In the genomic region with DNA sequence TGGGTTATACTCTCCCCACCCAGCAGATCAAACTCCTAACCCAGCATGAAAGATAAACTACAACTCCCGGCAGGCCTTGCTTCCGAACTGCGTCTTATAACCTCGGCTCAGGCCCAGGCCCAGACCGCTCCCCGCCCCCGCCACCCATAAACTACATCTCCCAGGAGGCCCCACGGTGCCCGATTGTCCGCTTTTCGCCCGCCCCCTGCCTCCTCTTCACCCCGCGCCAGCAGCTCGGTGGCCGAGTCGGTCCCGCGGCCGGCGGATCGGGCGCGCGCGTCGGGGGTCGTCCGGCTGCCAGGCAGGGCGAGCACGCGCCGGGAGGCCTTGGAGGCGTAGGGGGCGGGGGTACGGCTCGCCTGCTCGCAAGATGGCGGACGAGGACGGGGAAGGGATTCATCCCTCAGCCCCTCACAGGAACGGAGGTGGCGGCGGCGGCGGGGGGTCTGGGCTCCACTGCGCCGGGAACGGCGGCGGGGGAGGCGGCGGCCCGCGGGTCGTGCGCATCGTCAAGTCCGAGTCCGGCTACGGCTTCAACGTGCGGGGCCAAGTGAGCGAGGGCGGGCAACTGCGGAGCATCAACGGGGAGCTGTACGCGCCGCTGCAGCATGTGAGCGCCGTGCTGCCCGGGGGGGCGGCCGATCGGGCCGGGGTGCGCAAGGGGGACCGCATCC, we compare ENCODE assay signal across 8 cellular contexts. TPM values are rescaled to one million over a fixed set of nuclear protein-coding genes. Genes with fewer than 3 reads are reported as not detected.
A peak's percentile ranks its signal among the peaks of the same experiment; 100 is the strongest.
DNase-seq lines count a peak whose midpoint lies in the region; ATAC-seq and TF ChIP-seq lines count a peak whose summit lies in the region.

TSS of gene SNX27 (plus strand) at position 219 of the 674 bp plus-strand sequence. CDS start at position 371, 152 bp downstream.

- peaks cover 74% of the 10 kb centered on the region for H3K4me1 ChIP-seq in PC-9 (replicated peaks; ENCODE audit: insufficient read depth)

- TF ChIP-seq CTCF in PC-9 (conservative IDR thresholded peaks at IDR 0.05), result no peak

- POLR2A ChIA-PET in PC-9 (lab: Charles Lee; ENCODE audit: unreplicated experiment), result interaction anchor here (0.5 to 0.6 kb wide), 2 partner anchors 57 to 69 kb away, joined by 3 to 14 read pairs; no protein-coding TSS in a partner anchor

- in situ Hi-C loops in KBM-7 (cut with MboI; ENCODE audit: low pct_unique_long_range_greater_than_20kb, low sequenced_read_pairs), result no loop called here

- CTCF ChIA-PET in PC-9 (lab: Charles Lee), result no interaction called here

- no peaks in the 10 kb centered on the region for H3K27me3 ChIP-seq in PC-9 (ENCODE audit: insufficient read depth, low read depth)

- peaks cover 20% of the 10 kb centered on the region for H3F3A ChIP-seq in PC-9 (ENCODE audit: insufficient read depth, low read depth)

- H4K20me1 ChIP-seq in PC-9 (ENCODE audit: insufficient read depth), result no peaks in the 10 kb centered on the region

- no peaks in the 10 kb centered on the region for H3K9me3 ChIP-seq in PC-9 (ENCODE audit: insufficient read depth, low read depth)

- H3K27ac ChIP-seq in PC-9 (peak within 1 kb of the TSS; percentile 88), epithelial cell of prostate (peak within 1 kb of the TSS; percentile 74)

- intact Hi-C loops in PC-9 (cut with micrococcal nuclease; ENCODE audit: unreplicated experiment), result no loop called here

- peak within 1 kb of the TSS; percentile 93 for H3K4me2 ChIP-seq in PC-9

- no peaks in the 10 kb centered on the region for H3K36me3 ChIP-seq in PC-9 (ENCODE audit: low read depth)

- H3K9me2 ChIP-seq in PC-9 (ENCODE audit: insufficient read depth), result no peaks in the 10 kb centered on the region

- peak within 1 kb of the TSS; percentile 94 for H2AFZ ChIP-seq in PC-9

- peak; percentile 91 for ATAC-seq in GM21717 (IDR thresholded peaks at IDR 0.05; ENCODE audit: unreplicated experiment)

- peaks cover 45% of the 10 kb centered on the region for H3K79me2 ChIP-seq in PC-9 (ENCODE audit: low read depth)

- BruUV-seq in PC-9 (replicated peaks; lab: Mats Ljungman, UMichigan), result no TSS peak

- DNase-seq in DMS53 (lab: John Stamatoyannopoulos, UW), result peak; percentile 96
- DNase-seq in KBM-7, result peak; percentile 93
- peak; percentile 78 to 83 for DNase-seq in PC-9
- DNase-seq in activated T-cell treated with anti-CD3 and anti-CD28 coated beads for 48 hours (ENCODE audit: low read depth), result peak; percentile 78
- peak; percentile 37 for DNase-seq in epithelial cell of prostate (ENCODE audit: low read depth, low spot score)
- peak; percentile 95 for DNase-seq in mucosa of gallbladder (ENCODE audit: low spot score)
- peak; percentile 68 to 81 for DNase-seq in stimulated activated CD8-positive, alpha-beta memory T cell treated with anti-CD3 and anti-CD28 coated beads, Interleukin-4, amount 100 ng/mL, for 4 hours (ENCODE audit: low read depth in 2 of 2, low spot score in 1 of 2)

- H3K4me3 ChIP-seq in PC-9, result peak within 1 kb of the TSS; percentile 71

RNA-seq across cellular contexts. Expression of gene SNX27, which starts in this region (rescaled TPM):
- total RNA-seq in PC-9 (2021), result 24.6 and 40.1 TPM in 2 replicates
- total RNA-seq in mucosa of gallbladder, result 58.3 TPM

Comparison
In these comparisons a context has a peak if more than half of its experiments do, and no peak if none do; other contexts are left out.
1. Peak in every context shown above with its lines: DNase-seq, ATAC-seq, H3K4me3 ChIP-seq and H3K27ac ChIP-seq.
2. DNase-seq: peak in every context shown above with its lines; median percentile 96 in DMS53; 95 in mucosa of gallbladder; 93 in KBM-7; 80 in PC-9; 78 in activated T-cell treated with anti-CD3 and anti-CD28 coated beads for 48 hours; 74 in stimulated activated CD8-positive, alpha-beta memory T cell treated with anti-CD3 and anti-CD28 coated beads, Interleukin-4, amount 100 ng/mL, for 4 hours; 37 in epithelial cell of prostate.